1 cellular context compared by ENCODE assay signal in the genomic region with DNA sequence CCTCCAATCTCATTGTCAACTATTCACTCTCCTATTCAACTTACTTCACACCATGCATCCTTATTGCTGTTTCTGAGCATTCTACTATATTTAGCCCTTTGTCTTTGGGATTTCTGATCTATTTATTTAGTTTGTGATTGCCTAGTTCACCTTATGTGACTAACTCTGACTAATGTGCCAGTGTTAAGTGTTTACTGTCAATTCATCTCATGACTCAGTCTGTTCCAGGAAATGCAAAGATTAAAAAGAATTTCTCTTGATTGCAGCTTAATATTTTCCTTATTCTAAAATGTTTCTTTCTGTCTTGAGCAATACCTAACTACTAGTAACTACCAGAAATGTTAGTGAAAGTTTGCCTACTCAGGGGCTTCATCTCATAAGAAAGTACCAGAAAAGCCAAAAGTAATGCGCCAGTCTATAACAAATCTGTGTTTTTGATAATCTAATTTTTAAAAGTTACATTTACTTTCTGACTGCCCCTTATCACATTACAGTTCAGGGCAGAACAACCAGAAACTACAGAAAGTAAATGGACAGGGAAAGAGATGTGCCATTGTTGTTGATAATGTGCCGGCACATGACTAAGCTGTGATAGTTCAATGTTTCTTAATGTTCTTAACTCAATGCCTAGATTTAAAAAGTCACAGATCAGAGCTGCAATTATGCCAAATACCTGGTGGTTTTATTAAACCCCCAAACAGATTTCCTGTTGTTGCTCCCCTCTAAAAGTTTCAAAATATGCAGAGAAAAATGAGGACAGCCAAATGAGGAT.
TF ChIP-seq lines count a peak whose summit lies in the region.

No MANE protein-coding gene starts in this region.

TF ChIP-seq in HepG2, 621 proteins besides CTCF, POLR2A, EP300 and RAD21 (continued from another document):
- TF ChIP-seq, protein P1, sequence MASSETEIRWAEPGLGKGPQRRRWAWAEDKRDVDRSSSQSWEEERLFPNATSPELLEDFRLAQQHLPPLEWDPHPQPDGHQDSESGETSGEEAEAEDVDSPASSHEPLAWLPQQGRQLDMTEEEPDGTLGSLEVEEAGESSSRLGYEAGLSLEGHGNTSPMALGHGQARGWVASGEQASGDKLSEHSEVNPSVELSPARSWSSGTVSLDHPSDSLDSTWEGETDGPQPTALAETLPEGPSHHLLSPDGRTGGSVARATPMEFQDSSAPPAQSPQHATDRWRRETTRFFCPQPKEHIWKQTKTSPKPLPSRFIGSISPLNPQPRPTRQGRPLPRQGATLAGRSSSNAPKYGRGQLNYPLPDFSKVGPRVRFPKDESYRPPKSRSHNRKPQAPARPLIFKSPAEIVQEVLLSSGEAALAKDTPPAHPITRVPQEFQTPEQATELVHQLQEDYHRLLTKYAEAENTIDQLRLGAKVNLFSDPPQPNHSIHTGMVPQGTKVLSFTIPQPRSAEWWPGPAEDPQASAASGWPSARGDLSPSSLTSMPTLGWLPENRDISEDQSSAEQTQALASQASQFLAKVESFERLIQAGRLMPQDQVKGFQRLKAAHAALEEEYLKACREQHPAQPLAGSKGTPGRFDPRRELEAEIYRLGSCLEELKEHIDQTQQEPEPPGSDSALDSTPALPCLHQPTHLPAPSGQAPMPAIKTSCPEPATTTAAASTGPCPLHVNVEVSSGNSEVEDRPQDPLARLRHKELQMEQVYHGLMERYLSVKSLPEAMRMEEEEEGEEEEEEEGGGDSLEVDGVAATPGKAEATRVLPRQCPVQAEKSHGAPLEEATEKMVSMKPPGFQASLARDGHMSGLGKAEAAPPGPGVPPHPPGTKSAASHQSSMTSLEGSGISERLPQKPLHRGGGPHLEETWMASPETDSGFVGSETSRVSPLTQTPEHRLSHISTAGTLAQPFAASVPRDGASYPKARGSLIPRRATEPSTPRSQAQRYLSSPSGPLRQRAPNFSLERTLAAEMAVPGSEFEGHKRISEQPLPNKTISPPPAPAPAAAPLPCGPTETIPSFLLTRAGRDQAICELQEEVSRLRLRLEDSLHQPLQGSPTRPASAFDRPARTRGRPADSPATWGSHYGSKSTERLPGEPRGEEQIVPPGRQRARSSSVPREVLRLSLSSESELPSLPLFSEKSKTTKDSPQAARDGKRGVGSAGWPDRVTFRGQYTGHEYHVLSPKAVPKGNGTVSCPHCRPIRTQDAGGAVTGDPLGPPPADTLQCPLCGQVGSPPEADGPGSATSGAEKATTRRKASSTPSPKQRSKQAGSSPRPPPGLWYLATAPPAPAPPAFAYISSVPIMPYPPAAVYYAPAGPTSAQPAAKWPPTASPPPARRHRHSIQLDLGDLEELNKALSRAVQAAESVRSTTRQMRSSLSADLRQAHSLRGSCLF (CRISPR knock-in tag; IDR thresholded peaks at IDR 0.05; ENCODE audit: borderline replicate concordance) = no peak
- TF ChIP-seq ZNF629 (CRISPR knock-in tag; conservative IDR thresholded peaks at IDR 0.05) (no peak), ZIK1 (CRISPR knock-in tag; IDR thresholded peaks at IDR 0.05; ENCODE audit: borderline replicate concordance, low read depth) (no peak)
